33 cellular contexts compared by ENCODE assay signal in the genomic region with DNA sequence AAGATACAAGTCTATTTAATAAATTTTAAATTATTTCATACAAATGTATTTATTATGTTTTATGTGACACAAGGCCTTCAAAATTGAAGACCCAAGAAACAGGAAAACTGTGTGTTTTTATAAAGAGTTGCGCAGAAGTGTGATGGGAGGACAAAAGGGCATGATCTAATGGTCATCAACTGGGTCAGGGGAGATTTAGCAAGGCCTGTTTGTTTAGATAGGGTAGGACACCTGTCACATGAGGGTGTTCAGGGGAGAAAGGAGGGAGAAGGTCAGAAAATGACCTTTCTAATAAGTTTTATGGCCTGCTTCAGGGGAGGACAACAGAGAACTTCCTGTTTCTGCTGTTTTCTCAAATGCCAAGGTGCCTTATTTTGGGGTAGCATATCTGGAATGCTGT.
"Had no signal": no experiment of that assay in that cellular context is flagged by ENCODE, and none has a peak within 500 bp of the region (broad histone marks: within the 10 kb centered on the region; RNA-seq: fewer than 3 reads in every experiment).

No MANE protein-coding gene starts in this region.

- H3K4me3 ChIP-seq: MG63, Peyer's patch, SK-N-MC had no signal

- H3K4me3 Mint-ChIP-seq: activated CD4-positive, alpha-beta memory T cell treated with anti-CD3 and anti-CD28 coated beads, Interleukin-2, amount 10 ng/mL, durations not matched to agents 7 days and 5 days; activated CD8-positive, alpha-beta memory T cell treated with anti-CD3 and anti-CD28 coated beads, Interleukin-2, amount 10 ng/mL, durations not matched to agents 7 days and 5 days; activated naive CD4-positive, alpha-beta T cell treated with anti-CD3 and anti-CD28 coated beads, Interleukin-2, amount 10 ng/mL, durations not matched to agents 7 days and 5 days; activated naive CD8-positive, alpha-beta T cell; activated naive CD8-positive, alpha-beta T cell treated with anti-CD3 and anti-CD28 coated beads, Interleukin-2, amount 50 U/mL, for 24 hours; central memory CD8-positive, alpha-beta T cell had no signal

- H3K27me3 Mint-ChIP-seq: activated CD8-positive, alpha-beta memory T cell treated with anti-CD3 and anti-CD28 coated beads, Interleukin-2, amount 10 ng/mL, durations not matched to agents 7 days and 5 days; activated naive CD4-positive, alpha-beta T cell treated with anti-CD3 and anti-CD28 coated beads, Interleukin-2, amount 10 ng/mL, durations not matched to agents 7 days and 5 days; activated naive CD8-positive, alpha-beta T cell; activated naive CD8-positive, alpha-beta T cell treated with anti-CD3 and anti-CD28 coated beads, Interleukin-2, amount 50 U/mL, for 24 hours had no signal

- DNase-seq: activated CD4-positive, alpha-beta memory T cell treated with anti-CD3 and anti-CD28 coated beads, Interleukin-2, amount 10 ng/mL, durations not matched to agents 7 days and 5 days; activated CD4-positive, alpha-beta T cell treated with anti-CD3 and anti-CD28 coated beads for 1 hour; activated CD4-positive, alpha-beta T cell treated with anti-CD3 and anti-CD28 coated beads for 48 hours; activated CD4-positive, CD25-positive, alpha-beta regulatory T cell; activated CD8-positive, alpha-beta memory T cell treated with anti-CD3 and anti-CD28 coated beads for 24 hours; activated CD8-positive, alpha-beta memory T cell treated with anti-CD3 and anti-CD28 coated beads, Interleukin-2, amount 10 ng/mL, durations not matched to agents 7 days and 5 days; activated CD8-positive, alpha-beta memory T cell treated with anti-CD3 and anti-CD28 coated beads, Interleukin-2, amount 50 U/mL, for 48 hours; activated effector memory CD4-positive, alpha-beta T cell treated with Interleukin-2 at 50 U/mL for 16 hours; activated naive CD4-positive, alpha-beta T cell treated with anti-CD3 and anti-CD28 coated beads, Interleukin-2, amount 10 ng/mL, durations not matched to agents 7 days and 5 days; activated naive CD8-positive, alpha-beta T cell treated with anti-CD3 and anti-CD28 coated beads, Interleukin-2, amount 50 U/mL, for 24 hours; activated T-cell treated with anti-CD3 and anti-CD28 coated beads, Interleukin-2, amount 50 U/mL, for 48 hours; aorta; brain microvascular endothelial cell; Kasumi-1; KG1; MG63; NCI-H1048; NCI-H1105 treated with DMSO at 0.1 percent for 48 hours; NCI-H1436; NCI-H1694; NCI-H1930; NCI-H345; NCI-H526; NCI-H748 treated with DMSO at 0.1 percent for 48 hours; NK-92 treated with Interleukin-12 subunit alpha and Interleukin-12 subunit beta, amount 100 ng/mL, for 24 hours; PC-3; Peyer's patch; RPMI8226; T1000; WERI-Rb-1 had no signal

- H3K27me3 ChIP-seq: brain microvascular endothelial cell, MG63, Peyer's patch had no signal

- H3K27ac Mint-ChIP-seq: activated CD4-positive, alpha-beta memory T cell treated with anti-CD3 and anti-CD28 coated beads, Interleukin-2, amount 10 ng/mL, durations not matched to agents 7 days and 5 days; activated CD8-positive, alpha-beta memory T cell treated with anti-CD3 and anti-CD28 coated beads, Interleukin-2, amount 10 ng/mL, durations not matched to agents 7 days and 5 days; activated naive CD4-positive, alpha-beta T cell treated with anti-CD3 and anti-CD28 coated beads, Interleukin-2, amount 10 ng/mL, durations not matched to agents 7 days and 5 days; activated naive CD8-positive, alpha-beta T cell; activated naive CD8-positive, alpha-beta T cell treated with anti-CD3 and anti-CD28 coated beads, Interleukin-2, amount 50 U/mL, for 24 hours had no signal

- H3K9me3 ChIP-seq: MG63, Peyer's patch had no signal

- H3K36me3 ChIP-seq: brain microvascular endothelial cell, MG63, Peyer's patch, WERI-Rb-1 had no signal

- ATAC-seq: activated CD8-positive, alpha-beta memory T cell treated with anti-CD3 and anti-CD28 coated beads, Interleukin-2, amount 10 ng/mL, durations not matched to agents 7 days and 5 days; activated naive CD8-positive, alpha-beta T cell treated with anti-CD3 and anti-CD28 coated beads, Interleukin-2, amount 50 U/mL, for 24 hours; PC-3 had no signal

- H3K36me3 Mint-ChIP-seq: activated CD8-positive, alpha-beta memory T cell treated with anti-CD3 and anti-CD28 coated beads, Interleukin-2, amount 10 ng/mL, durations not matched to agents 7 days and 5 days; activated naive CD4-positive, alpha-beta T cell treated with anti-CD3 and anti-CD28 coated beads, Interleukin-2, amount 10 ng/mL, durations not matched to agents 7 days and 5 days; activated naive CD8-positive, alpha-beta T cell had no signal

- H3K27ac ChIP-seq: brain microvascular endothelial cell, Peyer's patch, SK-N-MC, WERI-Rb-1 had no signal

- H3K4me1 Mint-ChIP-seq: activated CD4-positive, alpha-beta memory T cell treated with anti-CD3 and anti-CD28 coated beads, Interleukin-2, amount 10 ng/mL, durations not matched to agents 7 days and 5 days; activated CD8-positive, alpha-beta memory T cell treated with anti-CD3 and anti-CD28 coated beads, Interleukin-2, amount 10 ng/mL, durations not matched to agents 7 days and 5 days; activated naive CD4-positive, alpha-beta T cell treated with anti-CD3 and anti-CD28 coated beads, Interleukin-2, amount 10 ng/mL, durations not matched to agents 7 days and 5 days; activated naive CD8-positive, alpha-beta T cell treated with anti-CD3 and anti-CD28 coated beads, Interleukin-2, amount 50 U/mL, for 24 hours; central memory CD8-positive, alpha-beta T cell had no signal

- H3K9me3 Mint-ChIP-seq: activated CD4-positive, alpha-beta memory T cell treated with anti-CD3 and anti-CD28 coated beads, Interleukin-2, amount 10 ng/mL, durations not matched to agents 7 days and 5 days; activated naive CD4-positive, alpha-beta T cell treated with anti-CD3 and anti-CD28 coated beads, Interleukin-2, amount 10 ng/mL, durations not matched to agents 7 days and 5 days; activated naive CD8-positive, alpha-beta T cell treated with anti-CD3 and anti-CD28 coated beads, Interleukin-2, amount 50 U/mL, for 24 hours; central memory CD8-positive, alpha-beta T cell had no signal

- H3K4me1 ChIP-seq: Peyer's patch had no signal
